1 cellular context compared by ENCODE assay signal in the genomic region with DNA sequence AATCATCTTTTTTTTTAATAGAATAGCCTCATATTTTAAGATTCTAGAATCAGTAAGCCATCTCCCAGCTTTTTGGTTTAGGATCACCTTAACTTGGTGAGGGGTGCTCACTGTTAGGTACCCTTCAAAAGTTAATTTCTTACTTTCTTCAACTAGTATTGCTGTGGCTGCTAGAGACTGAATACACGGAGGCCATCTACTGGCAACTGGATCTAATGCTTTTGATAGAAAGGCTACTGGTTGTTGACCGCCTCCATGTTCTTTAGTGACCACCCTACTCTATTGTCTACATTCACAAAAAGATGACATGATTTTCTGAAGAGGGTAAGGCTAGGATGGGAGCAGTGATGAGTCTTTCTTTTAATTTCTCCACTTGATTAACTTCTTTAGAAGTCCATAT.
TF ChIP-seq lines count a peak whose summit lies in the region.

No MANE protein-coding gene starts in this region.

TF ChIP-seq in GM12878, 131 proteins besides CTCF, POLR2A, EP300 and RAD21:
- TF ChIP-seq TBL1XR1 (IDR thresholded peaks at IDR 0.05; ENCODE audit: low read depth, low read length) (no peak), FOS (IDR thresholded peaks at IDR 0.05; ENCODE audit: borderline replicate concordance, extremely low read depth, insufficient read length) (no peak), TCF7 (IDR thresholded peaks at IDR 0.05; ENCODE audit: borderline replicate concordance) (no peak), SMC3 (IDR thresholded peaks at IDR 0.05; ENCODE audit: borderline replicate concordance, low read length) (peak; percentile 24; the same call in 1 of the 2 replicates)
